ENCODE assay signal across 16 cellular contexts in the genomic region with DNA sequence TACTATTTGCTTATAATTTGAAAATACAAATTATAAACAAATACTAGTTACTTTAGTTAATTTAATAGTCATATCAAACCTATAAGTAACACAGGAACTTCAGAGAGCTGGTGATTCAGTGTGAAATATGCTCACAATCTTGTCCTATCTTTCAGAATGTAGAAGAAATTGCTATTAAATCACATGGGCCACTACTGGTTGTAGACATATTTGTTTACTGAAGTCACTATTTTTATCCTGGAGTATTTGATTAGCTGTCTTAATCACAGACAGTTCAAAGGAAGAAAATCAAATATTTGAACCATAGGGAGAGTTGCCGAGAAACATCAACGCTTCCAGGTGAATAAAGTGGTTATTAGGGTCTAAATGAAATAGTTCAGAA.
DNase-seq lines count a peak whose midpoint lies in the region; ATAC-seq, FAIRE-seq and TF ChIP-seq lines count a peak whose summit lies in the region.
"Had no signal": no experiment of that assay in that cellular context is flagged by ENCODE, and none has a peak within 500 bp of the region (broad histone marks: within the 10 kb centered on the region; RNA-seq: fewer than 3 reads in every experiment).

No MANE protein-coding gene starts in this region.

- H3K27me3 Mint-ChIP-seq in mesothelial cell of epicardium (ENCODE audit: low read depth), result no peaks in the 10 kb centered on the region
- no peaks in the 10 kb centered on the region for H3K27me3 Mint-ChIP-seq in activated T-helper 17 cell treated with anti-CD3 and anti-CD28 coated beads, Interleukin-2, amount 50 U/mL, for 72 hours
- H3K27me3 Mint-ChIP-seq: CD4-positive, alpha-beta memory T cell had no signal

- H3F3A ChIP-seq in MM.1S (ENCODE audit: insufficient read depth, low read length), result no peaks in the 10 kb centered on the region

- intact Hi-C loops in right cardiac atrium (cut with DNase I), result no loop called here

- H3K9ac ChIP-seq in MM.1S (ENCODE audit: low read length), result no peak overlapping the region
- H3K9ac ChIP-seq: BLaER1 had no signal

- peaks cover 28% of the 10 kb centered on the region for H3K4me1 Mint-ChIP-seq in mesothelial cell of epicardium
- no peaks in the 10 kb centered on the region for H3K4me1 Mint-ChIP-seq in activated T-helper 17 cell treated with anti-CD3 and anti-CD28 coated beads, Interleukin-2, amount 50 U/mL, for 72 hours
- H3K4me1 Mint-ChIP-seq: CD4-positive, alpha-beta memory T cell had no signal

- H3K9me3 Mint-ChIP-seq in mesothelial cell of epicardium, result no peaks in the 10 kb centered on the region
- peaks cover 6% of the 10 kb centered on the region for H3K9me3 Mint-ChIP-seq in activated T-helper 17 cell treated with anti-CD3 and anti-CD28 coated beads, Interleukin-2, amount 50 U/mL, for 72 hours

- no peaks in the 10 kb centered on the region for H3K36me3 Mint-ChIP-seq in mesothelial cell of epicardium
- H3K36me3 Mint-ChIP-seq in activated T-helper 17 cell treated with anti-CD3 and anti-CD28 coated beads, Interleukin-2, amount 50 U/mL, for 72 hours (ENCODE audit: low read depth), result no peaks in the 10 kb centered on the region
- H3K36me3 Mint-ChIP-seq: CD4-positive, alpha-beta memory T cell had no signal

- TF ChIP-seq CTCF in MM.1S (IDR thresholded peaks at IDR 0.05; ENCODE audit: low read length), result no peak
- TF ChIP-seq CTCF in bronchial epithelial cell (IDR thresholded peaks at IDR 0.05; ENCODE audit: insufficient read depth, low read length, severe bottlenecking), result no peak
- no peak for TF ChIP-seq CTCF in mesothelial cell of epicardium (IDR thresholded peaks at IDR 0.05; ENCODE audit: unreplicated experiment)

- no peak for FAIRE-seq in bronchial epithelial cell (lab: Jason Lieb, UNC)
- FAIRE-seq: K562 had no signal

- H3K27me3 ChIP-seq in MM.1S (replicated peaks; ENCODE audit: insufficient read depth, low read length) (no peaks in the 10 kb centered on the region), bronchial epithelial cell (ENCODE audit: control insufficient read depth, insufficient read depth, low read length) (no peaks in the 10 kb centered on the region), right cardiac atrium (ENCODE audit: control insufficient read depth, insufficient read depth) (no peaks in the 10 kb centered on the region)
- H3K27me3 ChIP-seq: BLaER1 had no signal

- H3K27ac Mint-ChIP-seq in mesothelial cell of epicardium, result peak overlapping the region; percentile 61
- H3K27ac Mint-ChIP-seq in activated T-helper 17 cell treated with anti-CD3 and anti-CD28 coated beads, Interleukin-2, amount 50 U/mL, for 72 hours, result no peak overlapping the region
- H3K27ac Mint-ChIP-seq: CD4-positive, alpha-beta memory T cell had no signal

- H3K9me2 ChIP-seq in MM.1S (replicated peaks; ENCODE audit: insufficient read depth, low read length), result no peaks in the 10 kb centered on the region

- H3K9me3 ChIP-seq in MM.1S (replicated peaks; ENCODE audit: insufficient read depth, low read length) (no peaks in the 10 kb centered on the region), right cardiac atrium (ENCODE audit: control insufficient read depth, low read length) (no peaks in the 10 kb centered on the region)
- H3K9me3 ChIP-seq: BLaER1, Caco-2 had no signal

- peak overlapping the region; percentile 40; the same call in 1 of the 2 replicates for H3K4me2 ChIP-seq in MM.1S (ENCODE audit: low read depth, low read length)
- H3K4me2 ChIP-seq: BLaER1 had no signal

- no peak for ATAC-seq in right cardiac atrium
- ATAC-seq in activated T-helper 17 cell treated with anti-CD3 and anti-CD28 coated beads, Interleukin-2, amount 50 U/mL, for 72 hours (replicated peaks), result no peak
- ATAC-seq: K562, Panc1 had no signal

- H3K4me3 ChIP-seq in MM.1S (ENCODE audit: low read length), result no peak overlapping the region; the same call in 1 of the 2 replicates
- no peak overlapping the region for H3K4me3 ChIP-seq in bronchial epithelial cell (ENCODE audit: low read depth, low read length)
- no peak overlapping the region for H3K4me3 ChIP-seq in right cardiac atrium (ENCODE audit: low read length)
- H3K4me3 ChIP-seq: BLaER1, K562 had no signal

- DNase-seq in EH (ENCODE audit: low read depth), result peak; percentile 16
- no peak for DNase-seq in MM.1S
- peak; percentile 53 for DNase-seq in bronchial epithelial cell (ENCODE audit: low read depth)
- no peak for DNase-seq in mesothelial cell of epicardium (ENCODE audit: low spot score in 2 of 2, unreplicated experiment in 2 of 2)
- no peak for DNase-seq in right cardiac atrium
- no peak for DNase-seq in nucleus accumbens (lab: John Stamatoyannopoulos, UW)
- DNase-seq: Caco-2; CD4-positive, alpha-beta memory T cell; GDM1; NCI-H1092; NCI-H1436; NCI-H187 treated with DMSO at 0.1 percent for 48 hours had no signal

- H2AFZ ChIP-seq in MM.1S (ENCODE audit: low read length), result peak overlapping the region; percentile 49; the same call in 1 of the 2 replicates

- H3K4me3 Mint-ChIP-seq in mesothelial cell of epicardium, result no peak overlapping the region
- H3K4me3 Mint-ChIP-seq in activated T-helper 17 cell treated with anti-CD3 and anti-CD28 coated beads, Interleukin-2, amount 50 U/mL, for 72 hours, result no peak overlapping the region
- H3K4me3 Mint-ChIP-seq: CD4-positive, alpha-beta memory T cell had no signal

- H3K36me3 ChIP-seq in MM.1S (replicated peaks; ENCODE audit: insufficient read depth, low read length) (no peaks in the 10 kb centered on the region), bronchial epithelial cell (ENCODE audit: control insufficient read depth, insufficient read depth, low read length) (no peaks in the 10 kb centered on the region)
- H3K36me3 ChIP-seq: BLaER1 had no signal

- H4K20me1 ChIP-seq in MM.1S (ENCODE audit: insufficient read depth, low read length), result no peaks in the 10 kb centered on the region
- H4K20me1 ChIP-seq: BLaER1 had no signal

- H3K27ac ChIP-seq in MM.1S (ENCODE audit: low read length) (no peak overlapping the region), right cardiac atrium (ENCODE audit: low read length) (no peak overlapping the region)
- H3K27ac ChIP-seq: BLaER1 had no signal

- 86% methylated on average over 2 of the region's 2 CpGs for WGBS in right cardiac atrium

- peaks cover 15% of the 10 kb centered on the region for H3K4me1 ChIP-seq in MM.1S (ENCODE audit: low read length)
- no peaks in the 10 kb centered on the region for H3K4me1 ChIP-seq in right cardiac atrium (ENCODE audit: control insufficient read depth, insufficient read depth, low read length)
- H3K4me1 ChIP-seq: BLaER1, Caco-2 had no signal

- no peaks in the 10 kb centered on the region for H3K79me2 ChIP-seq in MM.1S (ENCODE audit: low read length)

Comparison
In these comparisons a context has a peak if more than half of its experiments do, and no peak if none do; other contexts are left out.
1. DNase-seq: peak in EH (single experiment) and bronchial epithelial cell (single experiment); none in MM.1S (single experiment), mesothelial cell of epicardium (0 of 2), right cardiac atrium (0 of 3) and nucleus accumbens (0 of 56).